In the genomic region with DNA sequence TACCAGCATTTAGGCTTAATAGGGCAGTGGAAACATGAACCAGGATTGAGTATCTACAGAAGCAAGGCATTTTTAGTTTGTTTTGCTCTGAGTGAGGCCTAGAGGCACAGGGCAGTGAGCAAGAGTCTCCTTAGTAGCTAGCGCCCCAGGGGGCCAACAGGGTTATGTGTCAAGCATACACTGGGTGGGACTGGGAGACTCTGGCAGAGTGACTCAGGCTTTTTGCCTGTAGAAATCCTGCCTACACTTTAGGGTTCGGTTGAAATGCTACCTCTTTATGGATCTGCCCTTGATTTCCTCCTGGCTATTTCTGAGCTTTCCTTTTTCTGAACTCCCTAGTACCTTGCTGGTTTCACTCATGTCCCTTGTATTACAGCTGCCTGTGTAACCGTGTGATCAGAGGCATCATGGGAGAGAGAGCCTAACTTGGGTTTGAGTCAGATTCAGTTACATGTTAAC, we compare ENCODE assay signal across 8 cellular contexts.
A peak's percentile ranks its signal among the peaks of the same experiment; 100 is the strongest.
DNase-seq lines count a peak whose midpoint lies in the region; ATAC-seq, FAIRE-seq and TF ChIP-seq lines count a peak whose summit lies in the region.

No MANE protein-coding gene starts in this region.

- peak overlapping the region; percentile 78 for H3K27ac ChIP-seq in osteoblast (ENCODE audit: low read depth, low read length)
- H3K27ac ChIP-seq in prostate gland, result peak overlapping the region in 1 of 2 donors; percentile 50

- no peak overlapping the region for H3K4me3 ChIP-seq in GM12864 (ENCODE audit: low read depth, low read length)
- no peak overlapping the region for H3K4me3 ChIP-seq in NB4 (ENCODE audit: low read depth, low read length)
- no peak overlapping the region for H3K4me3 ChIP-seq in epithelial cell of proximal tubule (ENCODE audit: low read depth, low read length)
- H3K4me3 ChIP-seq in osteoblast (ENCODE audit: insufficient read depth, low read length), result no peak overlapping the region
- no peak overlapping the region for H3K4me3 ChIP-seq in prostate gland

- no peaks in the 10 kb centered on the region for H3K27me3 ChIP-seq in osteoblast (ENCODE audit: insufficient read depth, low read length)
- H3K27me3 ChIP-seq in prostate gland (replicated peaks; ENCODE audit: insufficient read depth), result no peaks in the 10 kb centered on the region

- TF ChIP-seq POLR2A in NB4 (IDR thresholded peaks at IDR 0.05; ENCODE audit: extremely low read depth, insufficient read length) (no peak), prostate gland (IDR thresholded peaks at IDR 0.05) (no peak)

- H3K4me1 ChIP-seq in osteoblast (ENCODE audit: insufficient read depth, low read length) (peaks cover 23% of the 10 kb centered on the region), prostate gland (replicated peaks) (peaks cover 7% of the 10 kb centered on the region)

- FAIRE-seq in GM19239 (lab: Jason Lieb, UNC), result no peak

- peak overlapping the region; percentile 49 for H3K4me2 ChIP-seq in osteoblast (ENCODE audit: insufficient read depth, low read length)

- H2AFZ ChIP-seq in osteoblast (ENCODE audit: low read length), result peak overlapping the region; percentile 38

- H3K79me2 ChIP-seq in osteoblast (ENCODE audit: insufficient read depth, low read length), result no peaks in the 10 kb centered on the region

- peak; percentile 3 for TF ChIP-seq CTCF in GM12864 (IDR thresholded peaks at IDR 0.05; ENCODE audit: low read depth, low read length, missing control alignments)
- TF ChIP-seq CTCF in NB4 (IDR thresholded peaks at IDR 0.05; ENCODE audit: low read depth, low read length), result no peak
- peak; percentile 60 for TF ChIP-seq CTCF in epithelial cell of proximal tubule (conservative IDR thresholded peaks at IDR 0.05; ENCODE audit: low read depth, low read length)
- TF ChIP-seq CTCF in osteoblast (IDR thresholded peaks at IDR 0.05; ENCODE audit: extremely low read depth, low read depth, low read length), result peak; percentile 66
- TF ChIP-seq CTCF in prostate gland (IDR thresholded peaks at IDR 0.05), result no peak

- H3K36me3 ChIP-seq in osteoblast (ENCODE audit: insufficient read depth, low read length) (peaks cover 14% of the 10 kb centered on the region), prostate gland (no peaks in the 10 kb centered on the region)

- intact Hi-C loops in prostate gland (cut with DNase I), result loop anchor here (2.0 to 5.0 kb wide), 5 partner anchors 85 to 820 kb away; a partner anchor contains a TSS

- H4K20me1 ChIP-seq in osteoblast (ENCODE audit: insufficient read depth, low read length), result no peaks in the 10 kb centered on the region

- H3K9me3 ChIP-seq in osteoblast (ENCODE audit: low read depth, low read length), result no peaks in the 10 kb centered on the region
- no peaks in the 10 kb centered on the region for H3K9me3 ChIP-seq in prostate gland

- ATAC-seq in GM21423 (IDR thresholded peaks at IDR 0.05; ENCODE audit: unreplicated experiment), result no peak

- no peak for DNase-seq in GM12864 (ENCODE audit: low read depth)
- DNase-seq in NB4 (ENCODE audit: low read depth), result peak; percentile 79
- peak; percentile 65 for DNase-seq in epithelial cell of proximal tubule (ENCODE audit: low read depth)
- no peak for DNase-seq in osteoblast (ENCODE audit: insufficient read length, low spot score, missing footprints)
- DNase-seq in GM19239 (ENCODE audit: insufficient read length, low spot score), result no peak
- DNase-seq in SW 1271 (lab: John Stamatoyannopoulos, UW), result no peak
- no peak for DNase-seq in prostate gland (ENCODE audit: low spot score)

- 42% methylated on average over 3 of the region's 3 CpGs for WGBS in prostate gland

Comparison
In these comparisons a context has a peak if more than half of its experiments do, and no peak if none do; other contexts are left out.
1. DNase-seq: peak in NB4 (single experiment) and epithelial cell of proximal tubule (single experiment); none in GM12864 (single experiment), osteoblast (single experiment), GM19239 (single experiment), SW 1271 (0 of 2) and prostate gland (single experiment).
2. CTCF ChIP-seq: peak in GM12864 (single experiment), epithelial cell of proximal tubule (single experiment) and osteoblast (single experiment); none in NB4 (single experiment) and prostate gland (0 of 4).